25 cellular contexts compared by ENCODE assay signal in genomic region chr2:42761554-42761953, GRCh38. TPM values are rescaled to one million over a fixed set of nuclear protein-coding genes. Genes with fewer than 3 reads are reported as not detected.
"Had no signal": no experiment of that assay in that cellular context is flagged by ENCODE, and none has a peak within 500 bp of the region (broad histone marks: within the 10 kb centered on the region; RNA-seq: fewer than 3 reads in every experiment).

No MANE protein-coding gene starts in this region.

- H3K36me3 ChIP-seq: adrenal gland, ascending aorta, brain microvascular endothelial cell, gastrocnemius medialis had no signal

- H3K4me3 Mint-ChIP-seq: activated naive CD8-positive, alpha-beta T cell; activated T-cell treated with anti-CD3 and anti-CD28 coated beads, Interleukin-2, amount 50 U/mL, for 24 hours; memory B cell; nephron progenitor cell had no signal

- H3K27me3 Mint-ChIP-seq: activated naive CD8-positive, alpha-beta T cell; activated T-cell treated with anti-CD3 and anti-CD28 coated beads, Interleukin-2, amount 50 U/mL, for 24 hours; memory B cell had no signal

- DNase-seq: activated CD4-positive, alpha-beta T cell treated with anti-CD3 and anti-CD28 coated beads, Interleukin-2, amount 50 U/mL, for 4 hours; activated CD8-positive, alpha-beta memory T cell treated with anti-CD3 and anti-CD28 coated beads for 24 hours; activated CD8-positive, alpha-beta memory T cell treated with anti-CD3 and anti-CD28 coated beads, Interleukin-2, amount 50 U/mL, for 4 hours; activated naive CD4-positive, alpha-beta T cell; activated T-cell treated with anti-CD3 and anti-CD28 coated beads, Interleukin-2, amount 50 U/mL, for 24 hours; adrenal gland; brain microvascular endothelial cell; central memory CD4-positive, alpha-beta T cell; effector memory CD4-positive, alpha-beta T cell; gastrocnemius medialis; head of caudate nucleus; hypothalamus; nephron progenitor cell; occipital lobe; stimulated activated CD4-positive, alpha-beta T cell treated with anti-CD3 and anti-CD28 coated beads, Interleukin-4, amount 100 ng/mL, for 4 hours; stomach; T-helper 9 cell had no signal

- H3K27ac ChIP-seq: adrenal gland, ascending aorta, brain microvascular endothelial cell, esophagus muscularis mucosa, gastrocnemius medialis, stomach, suprapubic skin, tibial nerve had no signal

- ATAC-seq: gastrocnemius medialis had no signal

- H3K4me1 ChIP-seq: adrenal gland, ascending aorta, esophagus muscularis mucosa, gastrocnemius medialis, stomach, suprapubic skin, tibial nerve had no signal

- H3K9me3 Mint-ChIP-seq: activated T-cell treated with anti-CD3 and anti-CD28 coated beads, Interleukin-2, amount 50 U/mL, for 24 hours; activated T-helper 2 cell treated with anti-CD3 and anti-CD28 coated beads, Interferon-gamma antibody, Interleukin-2, Interleukin-4, amounts not matched to agents 10 μg/mL and 5 μg/mL and 100 μg/mL, durations not matched to agents 14 hours and 24 hours and 36 hours; memory B cell; nephron progenitor cell had no signal

- H3K27ac Mint-ChIP-seq: activated naive CD8-positive, alpha-beta T cell; activated T-cell treated with anti-CD3 and anti-CD28 coated beads, Interleukin-2, amount 50 U/mL, for 24 hours; activated T-helper 2 cell treated with anti-CD3 and anti-CD28 coated beads, Interferon-gamma antibody, Interleukin-2, Interleukin-4, amounts not matched to agents 10 μg/mL and 5 μg/mL and 100 μg/mL, durations not matched to agents 14 hours and 24 hours and 36 hours; memory B cell; nephron progenitor cell had no signal

- H3K27me3 ChIP-seq: adrenal gland, ascending aorta, brain microvascular endothelial cell, esophagus muscularis mucosa, gastrocnemius medialis, stomach, suprapubic skin, tibial nerve had no signal

- H3K9me3 ChIP-seq: adrenal gland, ascending aorta, esophagus muscularis mucosa, gastrocnemius medialis, stomach, suprapubic skin, tibial nerve had no signal

- H3K4me3 ChIP-seq: adrenal gland, ascending aorta, esophagus muscularis mucosa, gastrocnemius medialis, stomach, suprapubic skin, tibial nerve had no signal

RNA-seq across cellular contexts. Expression of gene OXER1, which starts 2.4 kb away (rescaled TPM):
- total RNA-seq: dermis microvascular lymphatic vessel endothelial cell, occipital lobe had no signal

RNA-seq across cellular contexts. Expression of gene HAAO, which starts 30.8 kb away (rescaled TPM):
- total RNA-seq: dermis microvascular lymphatic vessel endothelial cell had no signal
